In the genomic region with DNA sequence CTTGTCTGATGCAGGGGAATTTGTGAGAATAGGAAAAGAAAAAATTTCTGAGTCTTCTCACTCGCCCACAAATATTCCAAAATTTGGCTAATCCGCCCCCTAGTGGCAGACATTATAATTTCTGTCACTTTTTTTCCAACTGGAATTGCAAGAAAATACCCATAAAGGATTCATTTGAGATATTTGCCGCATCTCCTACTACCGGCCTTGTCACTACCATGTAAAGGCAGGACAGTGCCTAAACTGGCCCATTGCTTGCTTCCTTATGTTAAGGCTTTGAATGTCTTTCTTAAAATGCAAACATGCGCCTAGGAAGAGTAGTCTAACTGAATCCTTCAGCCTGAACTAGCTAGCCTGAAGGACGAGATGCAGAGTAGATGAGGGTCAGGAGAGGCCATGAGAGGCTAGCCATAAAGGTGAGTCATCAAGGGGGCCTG, we compare ENCODE assay signal across 8 cellular contexts. TPM values are rescaled to one million over a fixed set of nuclear protein-coding genes. Genes with fewer than 3 reads are reported as not detected.
DNase-seq lines count a peak whose midpoint lies in the region; ATAC-seq, FAIRE-seq and TF ChIP-seq lines count a peak whose summit lies in the region.

No MANE protein-coding gene starts in this region.

- no peak overlapping the region for H3K4me3 Mint-ChIP-seq in CD14-positive monocyte
- no peak overlapping the region for H3K4me3 Mint-ChIP-seq in type B pancreatic cell

- TF ChIP-seq CTCF in CD14-positive monocyte (IDR thresholded peaks at IDR 0.05), result peak; percentile 94
- TF ChIP-seq CTCF in GM12864 (IDR thresholded peaks at IDR 0.05; ENCODE audit: low read depth, low read length, missing control alignments), result peak; percentile 66
- peak; percentile 46 to 68 (median 63) for TF ChIP-seq CTCF in GM12878 (IDR thresholded peaks at IDR 0.05 in 2 of 3, conservative IDR thresholded peaks at IDR 0.05 in 1 of 3; ENCODE audit: control insufficient read depth in 2 of 3, extremely low read depth in 1 of 3, insufficient read depth in 1 of 3, low read depth in 3 of 3, low read length in 3 of 3)
- peak; percentile 88 for TF ChIP-seq CTCF in type B pancreatic cell (conservative IDR thresholded peaks at IDR 0.05)

- no peaks in the 10 kb centered on the region for H3K79me2 ChIP-seq in GM12878 (ENCODE audit: control insufficient read depth, insufficient read depth, low read length)

- H3K4me1 Mint-ChIP-seq in CD14-positive monocyte (peaks cover 39% of the 10 kb centered on the region), type B pancreatic cell (ENCODE audit: unreplicated experiment) (no peaks in the 10 kb centered on the region)

- H3K27me3 ChIP-seq in GM12878 (replicated peaks in 1 of 2; ENCODE audit: control insufficient read depth in 2 of 2, insufficient read depth in 2 of 2, low read length in 1 of 2), result no peaks in the 10 kb centered on the region

- TF ChIP-seq EP300 in GM12878 (IDR thresholded peaks at IDR 0.05; ENCODE audit: borderline replicate concordance in 1 of 2, control insufficient read depth in 1 of 2, low read depth in 2 of 2, low read length in 2 of 2), result no peak

- H3K4me1 ChIP-seq in GM12878 (ENCODE audit: control insufficient read depth, insufficient read depth, low read length), result no peaks in the 10 kb centered on the region

- TF ChIP-seq RAD21 in GM12878 (IDR thresholded peaks at IDR 0.05; ENCODE audit: insufficient read depth, low read depth, low read length), result peak; percentile 68

- intact Hi-C loops in CD14-positive monocyte (cut with micrococcal nuclease), result loop anchor here (5.0 to 10.0 kb wide), 4 partner anchors 107 to 417 kb away; a partner anchor contains a TSS
- intact Hi-C loops in GM12878 (cut with micrococcal nuclease; ENCODE audit: unreplicated experiment), result loop anchor here (1.0 to 5.0 kb wide), 3 partner anchors 109 to 710 kb away; a partner anchor contains a TSS

- no peak for DNase-seq in CD14-positive monocyte (ENCODE audit: low spot score)
- no peak for DNase-seq in GM12864 (ENCODE audit: low read depth)
- DNase-seq in NCI-H774 (lab: John Stamatoyannopoulos, UW), result peak; percentile 57
- no peak for DNase-seq in GM12878 (ENCODE audit: low read depth, low spot score)
- no peak for DNase-seq in left lobe of liver (ENCODE audit: low spot score)
- no peak for DNase-seq in type B pancreatic cell (ENCODE audit: extremely low spot score, unreplicated experiment)

- no peak for TF ChIP-seq POLR2A in GM12878 (IDR thresholded peaks at IDR 0.05; ENCODE audit: low read depth, low read length)

- H3K9me3 Mint-ChIP-seq in CD14-positive monocyte, result peaks cover 3 to 12% (median 8%) of the 10 kb centered on the region in 7 donors
- H3K9me3 Mint-ChIP-seq in type B pancreatic cell, result no peaks in the 10 kb centered on the region

- 17% methylated on average over 6 of the region's 6 CpGs for WGBS in GM12878 (ENCODE audit: insufficient coverage, insufficient replicate concordance, low lambda C conversion rate, missing lambda C conversion rate)

- in situ Hi-C loops in GM12878 (cut with MboI), result no loop called here

- H3K9ac ChIP-seq in GM12878 (ENCODE audit: control insufficient read depth, insufficient read depth, low read length), result no peak overlapping the region

- ATAC-seq in GM12878 (peak; percentile 24; the same call in 1 of the 3 replicates), left lobe of liver (peak; percentile 75), GM18870 (IDR thresholded peaks at IDR 0.05; ENCODE audit: unreplicated experiment) (no peak), GM18909 (IDR thresholded peaks at IDR 0.05; ENCODE audit: poor library complexity, unreplicated experiment) (no peak)

- H3K4me3 ChIP-seq in GM12864 (ENCODE audit: low read depth, low read length), result no peak overlapping the region
- no peak overlapping the region for H3K4me3 ChIP-seq in GM12878

- H3K27ac ChIP-seq in GM12878 (ENCODE audit: control insufficient read depth, insufficient read depth), result no peak overlapping the region

- no peaks in the 10 kb centered on the region for H3K36me3 ChIP-seq in GM12878 (ENCODE audit: control insufficient read depth in 2 of 2, insufficient read depth in 2 of 2, low read length in 1 of 2)

- peak overlapping the region in 5 of 7 donors; percentile 1 to 32 (median 16) for H3K27ac Mint-ChIP-seq in CD14-positive monocyte
- H3K27ac Mint-ChIP-seq in type B pancreatic cell, result no peak overlapping the region

- H4K20me1 ChIP-seq in GM12878 (ENCODE audit: control insufficient read depth, insufficient read depth), result no peaks in the 10 kb centered on the region

- no peak overlapping the region for H3K4me2 ChIP-seq in GM12878 (ENCODE audit: control insufficient read depth, insufficient read depth)

- no TSS peak for BruUV-seq in GM12878 (replicated peaks; lab: Mats Ljungman, UMichigan)

- CTCF ChIA-PET in GM12878 (lab: Yijun Ruan, JAX), result interaction anchor here (0.6 to 3.8 kb wide), 25 partner anchors 9 to 711 kb away, joined by 3 to 81 read pairs (median 4); a partner anchor contains a TSS

- H2AFZ ChIP-seq in GM12878 (ENCODE audit: control insufficient read depth, low read depth, low read length), result no peak overlapping the region

- FAIRE-seq in GM12878 (lab: Jason Lieb, UNC), result no peak

- no peaks in the 10 kb centered on the region for H3K9me3 ChIP-seq in GM12878 (replicated peaks; ENCODE audit: control insufficient read depth, insufficient read depth, low read length)

- RAD21 ChIA-PET in GM12878 (lab: Charles Lee; ENCODE audit: unreplicated experiment), result interaction anchor here (1.1 to 3.0 kb wide), 5 partner anchors 10 to 420 kb away, joined by 4 to 24 read pairs (median 4); a partner anchor contains a TSS

- H3K36me3 Mint-ChIP-seq in CD14-positive monocyte, result peaks cover 0 to 3% of the 10 kb centered on the region in 2 donors
- H3K36me3 Mint-ChIP-seq in type B pancreatic cell, result no peaks in the 10 kb centered on the region

- SMC1A ChIA-PET in GM12878 (lab: Charles Lee; ENCODE audit: uncharacterized antibody, unreplicated experiment), result interaction anchor here (0.7 to 2.8 kb wide), 7 partner anchors 12 to 563 kb away, joined by 3 to 31 read pairs (median 4); no protein-coding TSS in a partner anchor

- POLR2A ChIA-PET in GM12878 (lab: Charles Lee), result no interaction called here

- peaks cover 0 to 9% (median 2%) of the 10 kb centered on the region in 3 donors for H3K27me3 Mint-ChIP-seq in CD14-positive monocyte (ENCODE audit: low read depth in 3 of 3)
- H3K27me3 Mint-ChIP-seq in type B pancreatic cell, result peaks cover 26% of the 10 kb centered on the region

TF ChIP-seq in GM12878, 131 proteins besides CTCF, POLR2A, EP300 and RAD21:
- TF ChIP-seq SMC3 (IDR thresholded peaks at IDR 0.05; ENCODE audit: borderline replicate concordance, low read length) (peak; percentile 72; the same call in 1 of the 2 replicates), IKZF2 (IDR thresholded peaks at IDR 0.05) (peak in 1 of 2 experiments; percentile 23; a peak in 1 of 4 replicates), CEBPB (IDR thresholded peaks at IDR 0.05; ENCODE audit: borderline replicate concordance in 1 of 2, low read depth in 2 of 2, low read length in 2 of 2) (no peak)

RNA-seq across cellular contexts. Expression of a gene that starts 9.3 kb away (rescaled TPM):
- polyA plus RNA-seq in CD14-positive monocyte (under 1 TPM; 0.29 to 1.00 TPM), GM12878 (2011; rRNA removed) (23.2 and 36.2 TPM in 2 replicates), GM12878 (2014; fragmentation: Illumina TruSeq; extraction: Trizol) (24.7 and 31.3 TPM in 2 replicates), GM12878 (2014; fragmentation: Nextera tagmentation; extraction: Ambion mirVana) (1 to 10 TPM; 5.6 to 6.0 TPM), GM12878 (2014; rRNA removed) (14.5 and 15.2 TPM in 2 replicates), GM12878 (2016; fragmentation: Nextera tagmentation; extraction: Ambion mirVana) (1 to 10 TPM; 7.4 to 7.8 TPM)
- total RNA-seq in GM12878 (2013; cell fraction: nucleolus; rRNA removed), result 125 and 128 TPM in 2 replicates
- total RNA-seq in GM12878 (2014; rRNA removed) (33.4 and 41.1 TPM in 2 replicates), GM12878 (2014; rRNA removed; fragmentation: Illumina TruSeq; extraction: Trizol) (41.4 and 42.9 TPM in 2 replicates), GM12878 (2021) (20.8 and 21.3 TPM in 2 replicates), left lobe of liver (3.1 TPM), type B pancreatic cell (ENCODE audit: low replicate concordance) (12.1 and 19.2 TPM in 2 replicates)
- polyA plus RNA-seq in GM12878 (2011; ENCODE audit: low read depth), result 5.5 TPM
- 8.0 and 8.6 TPM in 2 replicates for polyA plus RNA-seq in GM12878 (2011; cell fraction: cytosol; rRNA removed)
- 30.4 and 32.9 TPM in 2 replicates for polyA plus RNA-seq in GM12878 (2011; cell fraction: nucleus; rRNA removed)
- 6.9 and 10.2 TPM in 2 replicates for polyA plus RNA-seq in GM12878 (2012)
- 36.9 and 49.2 TPM in 2 replicates for polyA minus RNA-seq in GM12878 (2011; rRNA and poly(A)+ RNA removed)
- polyA minus RNA-seq in GM12878 (2011; cell fraction: cytosol; rRNA and poly(A)+ RNA removed), result 17.4 and 24.0 TPM in 2 replicates
- 57.8 and 80.4 TPM in 2 replicates for polyA minus RNA-seq in GM12878 (2011; cell fraction: nucleus; rRNA and poly(A)+ RNA removed)

Comparison
In these comparisons a context has a peak if more than half of its experiments do, and no peak if none do; other contexts are left out.
1. ATAC-seq: peak in GM12878 (single experiment) and left lobe of liver (single experiment); none in GM18870 (single experiment) and GM18909 (single experiment).
2. Peak in every context shown above with its lines, with median percentiles within 50 percentile points of each other: CTCF ChIP-seq.